Comparison of ENCODE assay signal across 1 cellular context in the genomic region with DNA sequence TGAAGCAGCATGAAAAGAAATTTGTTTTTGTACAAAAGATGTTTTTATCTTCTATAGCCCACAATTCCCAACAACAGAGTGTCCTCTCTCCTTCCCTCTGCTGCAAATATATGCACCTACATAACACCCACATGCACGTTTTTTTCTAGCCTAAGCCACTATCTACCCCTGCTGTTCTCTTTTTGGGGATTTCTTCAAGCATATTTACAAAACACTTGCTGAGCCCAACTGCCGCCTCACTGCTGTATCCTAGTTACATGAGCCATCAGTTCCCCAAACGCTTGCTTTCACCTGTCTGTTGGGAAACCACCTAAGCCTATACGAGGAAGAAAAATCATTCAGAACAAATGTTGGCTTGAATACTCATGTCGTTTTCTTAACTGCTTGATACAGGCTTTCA.
TF ChIP-seq lines count a peak whose summit lies in the region.

No MANE protein-coding gene starts in this region.

TF ChIP-seq in SK-N-SH, 30 proteins besides CTCF, POLR2A, EP300 and RAD21 (continued from another document):
- TF ChIP-seq, protein P1, sequence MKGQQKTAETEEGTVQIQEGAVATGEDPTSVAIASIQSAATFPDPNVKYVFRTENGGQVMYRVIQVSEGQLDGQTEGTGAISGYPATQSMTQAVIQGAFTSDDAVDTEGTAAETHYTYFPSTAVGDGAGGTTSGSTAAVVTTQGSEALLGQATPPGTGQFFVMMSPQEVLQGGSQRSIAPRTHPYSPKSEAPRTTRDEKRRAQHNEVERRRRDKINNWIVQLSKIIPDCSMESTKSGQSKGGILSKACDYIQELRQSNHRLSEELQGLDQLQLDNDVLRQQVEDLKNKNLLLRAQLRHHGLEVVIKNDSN (IDR thresholded peaks at IDR 0.05; ENCODE audit: borderline replicate concordance, low read depth), result no peak
- no peak for TF ChIP-seq FOSL2 (IDR thresholded peaks at IDR 0.05; ENCODE audit: borderline replicate concordance, low read depth)
- TF ChIP-seq, protein P2, sequence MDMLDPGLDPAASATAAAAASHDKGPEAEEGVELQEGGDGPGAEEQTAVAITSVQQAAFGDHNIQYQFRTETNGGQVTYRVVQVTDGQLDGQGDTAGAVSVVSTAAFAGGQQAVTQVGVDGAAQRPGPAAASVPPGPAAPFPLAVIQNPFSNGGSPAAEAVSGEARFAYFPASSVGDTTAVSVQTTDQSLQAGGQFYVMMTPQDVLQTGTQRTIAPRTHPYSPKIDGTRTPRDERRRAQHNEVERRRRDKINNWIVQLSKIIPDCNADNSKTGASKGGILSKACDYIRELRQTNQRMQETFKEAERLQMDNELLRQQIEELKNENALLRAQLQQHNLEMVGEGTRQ (IDR thresholded peaks at IDR 0.05; ENCODE audit: borderline replicate concordance, low read depth, low read length), result no peak
